ENCODE assay signal across 8 cellular contexts in the genomic region with DNA sequence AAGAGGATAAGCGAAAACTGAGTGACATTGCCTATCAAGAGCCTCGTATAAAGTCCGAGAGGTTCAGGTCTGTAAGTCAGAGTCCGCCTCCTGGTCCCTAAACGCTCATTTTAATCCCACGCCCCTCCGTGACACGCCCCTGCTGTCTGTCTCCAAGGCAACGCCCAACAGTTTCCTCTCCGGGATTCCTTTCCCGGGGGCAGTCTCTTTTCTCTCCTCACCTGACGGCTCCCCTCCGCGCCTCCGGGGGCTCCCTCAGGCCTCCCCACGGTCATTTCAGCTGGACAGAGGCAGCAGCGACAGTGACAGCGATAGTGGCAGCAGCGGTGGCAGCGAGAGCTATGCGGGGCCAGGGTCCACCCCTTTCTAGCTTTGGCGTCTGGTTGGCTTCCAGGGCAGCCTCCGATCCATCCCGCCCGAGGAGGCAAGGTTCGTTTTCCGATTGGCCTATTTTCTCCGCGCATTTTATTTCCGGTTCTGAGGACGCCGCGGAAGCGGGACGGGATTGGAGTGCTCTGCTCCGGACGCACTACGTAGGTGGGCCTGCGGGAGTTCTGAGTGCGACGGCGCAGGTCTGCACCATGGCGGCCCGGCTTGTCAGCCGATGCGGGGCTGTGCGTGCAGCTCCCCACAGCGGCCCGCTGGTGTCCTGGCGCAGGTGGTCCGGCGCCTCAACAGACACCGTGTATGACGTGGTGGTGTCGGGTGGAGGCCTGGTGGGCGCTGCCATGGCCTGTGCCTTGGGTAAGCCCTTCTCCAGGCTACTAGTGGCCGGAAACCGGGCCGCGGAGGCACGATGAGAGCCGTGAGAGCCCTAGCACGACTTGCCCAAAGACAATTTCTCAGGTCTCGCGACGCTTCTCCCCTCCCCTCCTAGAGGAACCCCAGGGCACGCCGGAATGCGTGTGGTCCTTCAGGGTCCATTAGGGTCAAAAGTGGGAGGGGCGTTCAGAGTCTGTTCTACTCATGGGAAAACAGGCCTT. TPM values are rescaled to one million over a fixed set of nuclear protein-coding genes. Genes with fewer than 3 reads are reported as not detected.
DNase-seq lines count a peak whose midpoint lies in the region; ATAC-seq and TF ChIP-seq lines count a peak whose summit lies in the region.

A gene (plus strand): TSS at position 551 of the 983 bp plus-strand sequence. CDS start 31 bp downstream, at position 582.
A gene with protein sequence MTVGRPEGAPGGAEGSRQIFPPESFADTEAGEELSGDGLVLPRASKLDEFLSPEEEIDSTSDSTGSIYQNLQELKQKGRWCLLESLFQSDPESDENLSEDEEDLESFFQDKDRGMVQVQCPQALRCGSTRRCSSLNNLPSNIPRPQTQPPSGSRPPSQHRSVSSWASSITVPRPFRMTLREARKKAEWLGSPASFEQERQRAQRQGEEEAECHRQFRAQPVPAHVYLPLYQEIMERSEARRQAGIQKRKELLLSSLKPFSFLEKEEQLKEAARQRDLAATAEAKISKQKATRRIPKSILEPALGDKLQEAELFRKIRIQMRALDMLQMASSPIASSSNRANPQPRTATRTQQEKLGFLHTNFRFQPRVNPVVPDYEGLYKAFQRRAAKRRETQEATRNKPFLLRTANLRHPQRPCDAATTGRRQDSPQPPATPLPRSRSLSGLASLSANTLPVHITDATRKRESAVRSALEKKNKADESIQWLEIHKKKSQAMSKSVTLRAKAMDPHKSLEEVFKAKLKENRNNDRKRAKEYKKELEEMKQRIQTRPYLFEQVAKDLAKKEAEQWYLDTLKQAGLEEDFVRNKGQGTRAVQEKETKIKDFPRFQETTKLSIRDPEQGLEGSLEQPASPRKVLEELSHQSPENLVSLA (minus strand): TSS at position 343 of the 983 bp plus-strand sequence. CDS start 68 bp downstream, at position 275.

- no peaks in the 10 kb centered on the region for H3K27me3 Mint-ChIP-seq in T-helper 17 cell

- under 1% methylated on average over 70 of the region's 70 CpGs for WGBS in right cardiac atrium

- H3K9me3 ChIP-seq in T-helper 17 cell (ENCODE audit: control insufficient read depth, low read length, poor library complexity, severe bottlenecking), result no peaks in the 10 kb centered on the region
- H3K9me3 ChIP-seq in right cardiac atrium (ENCODE audit: control insufficient read depth, low read length), result no peaks in the 10 kb centered on the region
- no peaks in the 10 kb centered on the region for H3K9me3 ChIP-seq in vagina

- peaks cover 4% of the 10 kb centered on the region for H3K36me3 Mint-ChIP-seq in T-helper 17 cell (ENCODE audit: low read depth)

- TF ChIP-seq CTCF in GM13977 (IDR thresholded peaks at IDR 0.05; ENCODE audit: extremely low read depth, insufficient read depth, missing control alignments) (peak; percentile 41), vagina (IDR thresholded peaks at IDR 0.05) (no peak)

- peak within 1 kb of the TSS; percentile 99 for H3K4me3 Mint-ChIP-seq in T-helper 17 cell

- H3K36me3 ChIP-seq in vagina, result peaks cover 0 to 17% of the 10 kb centered on the region in 2 donors

- H3K4me1 Mint-ChIP-seq in T-helper 17 cell, result peaks cover 15% of the 10 kb centered on the region

- H3K27me3 ChIP-seq in right cardiac atrium (ENCODE audit: control insufficient read depth, insufficient read depth), result no peaks in the 10 kb centered on the region
- H3K27me3 ChIP-seq in vagina, result no peaks in the 10 kb centered on the region

- in situ Hi-C loops in GM13977 (cut with MboI; ENCODE audit: low pct_unique_long_range_greater_than_20kb, low sequenced_read_pairs, unreplicated experiment), result no loop called here

- intact Hi-C loops in right cardiac atrium (cut with DNase I), result no loop called here
- intact Hi-C loops in vagina (cut with DNase I), result no loop called here

- TF ChIP-seq POLR2A in vagina (IDR thresholded peaks at IDR 0.05), result peak in 1 of 2 donors; percentile 13

- H3K27ac Mint-ChIP-seq in T-helper 17 cell, result peak within 1 kb of the TSS; percentile 95

- ATAC-seq in HG02884 (IDR thresholded peaks at IDR 0.05; ENCODE audit: unreplicated experiment) (peak; percentile 89), T-helper 17 cell (peak; percentile 95), right cardiac atrium (peak; percentile 98 to 99)

- no peaks in the 10 kb centered on the region for H3K4me1 ChIP-seq in right cardiac atrium (ENCODE audit: control insufficient read depth, insufficient read depth, low read length)
- H3K4me1 ChIP-seq in vagina, result peaks cover 13% of the 10 kb centered on the region

- DNase-seq in GM13977 (ENCODE audit: low spot score) (peak; percentile 90), NCI-H1694 (lab: John Stamatoyannopoulos, UW) (peak; percentile 99), T-helper 17 cell (peak; percentile 84 to 88 (median 85)), anterior cingulate cortex (lab: John Stamatoyannopoulos, UW) (peak; percentile 78 to 97 (median 93)), right cardiac atrium (peak; percentile 95 to 97 (median 96)), pulmonary artery endothelial cell (ENCODE audit: low read depth, low spot score) (peak; percentile 87), vagina (ENCODE audit: extremely low spot score in 2 of 2) (peak; percentile 96)

- H3K4me3 ChIP-seq in right cardiac atrium (ENCODE audit: low read length), result peak within 1 kb of the TSS; percentile 57
- H3K4me3 ChIP-seq in vagina, result peak within 1 kb of the TSS; percentile 62 to 73

- peak within 1 kb of the TSS; percentile 74 for H3K27ac ChIP-seq in right cardiac atrium (ENCODE audit: low read length)
- peak within 1 kb of the TSS; percentile 46 for H3K27ac ChIP-seq in vagina

RNA-seq across cellular contexts. Expression of the first gene that starts in this region (rescaled TPM):
- total RNA-seq in T-helper 17 cell (10 to 100 TPM; 28.0 to 29.6 TPM), right cardiac atrium (10 to 100 TPM; 29.2 to 34.3 (median 32.2) TPM), pulmonary artery endothelial cell (15.7 and 17.5 TPM in 2 replicates), vagina (27.3 TPM)
- 43.4 TPM for polyA plus RNA-seq in right cardiac atrium

RNA-seq across cellular contexts. Expression of the second gene that starts in this region (rescaled TPM):
- 1 to 10 TPM; 3.3 to 3.4 TPM for total RNA-seq in T-helper 17 cell
- total RNA-seq in right cardiac atrium, result 1 to 10 TPM; 3.1 to 4.6 (median 3.5) TPM
- polyA plus RNA-seq in right cardiac atrium, result 2.3 TPM
- 1.5 and 2.6 TPM in 2 replicates for total RNA-seq in pulmonary artery endothelial cell
- 5.2 TPM for total RNA-seq in vagina

Comparison
In these comparisons a context has a peak if more than half of its experiments do, and no peak if none do; other contexts are left out.
1. Peak in every context shown above with its lines: DNase-seq, ATAC-seq, H3K4me3 ChIP-seq and H3K27ac ChIP-seq.